10 cellular contexts compared by ENCODE assay signal in the genomic region with DNA sequence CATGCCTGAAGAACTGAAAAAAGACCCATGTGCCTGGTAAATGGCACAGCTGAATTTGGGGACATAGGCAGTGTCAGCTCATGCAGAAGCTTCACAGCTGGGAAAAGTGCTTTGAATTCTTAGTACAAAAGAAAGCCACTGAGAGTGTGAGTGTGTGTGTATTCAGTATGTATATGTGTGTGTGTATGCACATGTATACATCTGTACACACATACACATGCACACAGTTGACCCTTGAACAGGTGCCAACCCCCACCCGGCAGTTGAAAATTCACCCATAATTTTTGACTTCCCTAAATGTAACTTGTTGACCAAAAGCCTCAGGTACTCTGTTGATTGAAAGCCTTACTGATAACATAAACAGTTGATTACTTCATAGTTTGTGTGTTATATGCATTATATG. TPM values are rescaled to one million over a fixed set of nuclear protein-coding genes. Genes with fewer than 3 reads are reported as not detected.
DNase-seq lines count a peak whose midpoint lies in the region; ATAC-seq and TF ChIP-seq lines count a peak whose summit lies in the region.
"Had no signal": no experiment of that assay in that cellular context is flagged by ENCODE, and none has a peak within 500 bp of the region (broad histone marks: within the 10 kb centered on the region; RNA-seq: fewer than 3 reads in every experiment).

No MANE protein-coding gene starts in this region.

- no peak for TF ChIP-seq CTCF in tibial nerve (IDR thresholded peaks at IDR 0.05)

- peaks cover 10% of the 10 kb centered on the region for H3K36me3 Mint-ChIP-seq in stimulated activated memory B cell treated with anti-CD40 and anti-IgM and Interleukin-4, amounts not matched to agents 10 μg/mL and 1 μg/mL and 100 μg/mL, for 72 hours

- H3K27ac ChIP-seq in caudate nucleus (ENCODE audit: low read depth, low read length): peak overlapping the region; percentile 82
- peak overlapping the region in 1 of 4 donors; percentile 86 for H3K27ac ChIP-seq in tibial nerve

- H3K36me3 ChIP-seq in tibial nerve: no peaks in the 10 kb centered on the region

- H3K4me3 Mint-ChIP-seq in stimulated activated memory B cell treated with anti-CD40 and anti-IgM and Interleukin-4, amounts not matched to agents 10 μg/mL and 1 μg/mL and 100 μg/mL, for 72 hours: peak overlapping the region; percentile 76

- H3K9me3 Mint-ChIP-seq in stimulated activated memory B cell treated with anti-CD40 and anti-IgM and Interleukin-4, amounts not matched to agents 10 μg/mL and 1 μg/mL and 100 μg/mL, for 72 hours: peaks cover 5% of the 10 kb centered on the region

- no peak for TF ChIP-seq EP300 in tibial nerve (IDR thresholded peaks at IDR 0.05)

- peak; percentile 46 for DNase-seq in activated CD8-positive, alpha-beta memory T cell treated with anti-CD3 and anti-CD28 coated beads, Interleukin-2, amount 50 U/mL, for 48 hours
- DNase-seq in activated CD8-positive, alpha-beta memory T cell treated with anti-CD3 and anti-CD28 coated beads for 24 hours: no peak
- DNase-seq in NAMALWA (ENCODE audit: low spot score): peak; percentile 48
- no peak for DNase-seq in caudate nucleus (lab: John Stamatoyannopoulos, UW)
- DNase-seq in middle frontal gyrus (ENCODE audit: extremely low spot score, low spot score): no peak
- DNase-seq in tibial nerve (ENCODE audit: low spot score in 2 of 2): no peak
- DNase-seq: NCI-H1694 had no signal

- peaks cover 0 to 17% (median 4%) of the 10 kb centered on the region in 4 donors for H3K4me1 ChIP-seq in tibial nerve

- WGBS in tibial nerve, 2 donors: 88 to 91% methylated on average over 1 of the region's 1 CpG

- no peak overlapping the region for H3K4me3 ChIP-seq in tibial nerve

- H3K27me3 ChIP-seq in tibial nerve: no peaks in the 10 kb centered on the region

- no peaks in the 10 kb centered on the region for H3K27me3 Mint-ChIP-seq in stimulated activated memory B cell treated with anti-CD40 and anti-IgM and Interleukin-4, amounts not matched to agents 10 μg/mL and 1 μg/mL and 100 μg/mL, for 72 hours

- no peak for ATAC-seq in stimulated activated memory B cell treated with anti-CD40 and anti-IgM and Interleukin-4, amounts not matched to agents 10 μg/mL and 1 μg/mL and 100 μg/mL, for 72 hours
- no peak for ATAC-seq in GM18511 (IDR thresholded peaks at IDR 0.05; ENCODE audit: unreplicated experiment)

- peak overlapping the region; percentile 90 for H3K27ac Mint-ChIP-seq in stimulated activated memory B cell treated with anti-CD40 and anti-IgM and Interleukin-4, amounts not matched to agents 10 μg/mL and 1 μg/mL and 100 μg/mL, for 72 hours

- no peaks in the 10 kb centered on the region for H3K9me3 ChIP-seq in tibial nerve

- peaks cover 61% of the 10 kb centered on the region for H3K4me1 Mint-ChIP-seq in stimulated activated memory B cell treated with anti-CD40 and anti-IgM and Interleukin-4, amounts not matched to agents 10 μg/mL and 1 μg/mL and 100 μg/mL, for 72 hours

- TF ChIP-seq POLR2A in tibial nerve (IDR thresholded peaks at IDR 0.05): no peak

RNA-seq across cellular contexts. Expression of a gene that starts 49.5 kb away (rescaled TPM):
- total RNA-seq in tibial nerve: 10 to 100 TPM; 12.6 to 42.6 (median 30.3) TPM
- total RNA-seq: epithelial cell of proximal tubule had no signal

Comparison
In these comparisons a context has a peak if more than half of its experiments do, and no peak if none do; other contexts are left out.
1. DNase-seq: peak in activated CD8-positive, alpha-beta memory T cell treated with anti-CD3 and anti-CD28 coated beads, Interleukin-2, amount 50 U/mL, for 48 hours (single experiment) and NAMALWA (single experiment); none in activated CD8-positive, alpha-beta memory T cell treated with anti-CD3 and anti-CD28 coated beads for 24 hours (single experiment), caudate nucleus (0 of 61), middle frontal gyrus (single experiment) and tibial nerve (0 of 2).